In genomic region chr1:177809844-177810243, GRCh38 we compare ENCODE assay signal across 18 cellular contexts.
DNase-seq lines count a peak whose midpoint lies in the region; ATAC-seq, FAIRE-seq and TF ChIP-seq lines count a peak whose summit lies in the region.
"Had no signal": no experiment of that assay in that cellular context is flagged by ENCODE, and none has a peak within 500 bp of the region (broad histone marks: within the 10 kb centered on the region; RNA-seq: fewer than 3 reads in every experiment).

No MANE protein-coding gene starts in this region.

- no peaks in the 10 kb centered on the region for H3K36me3 ChIP-seq in GM12878 (ENCODE audit: control insufficient read depth in 2 of 2, insufficient read depth in 2 of 2, low read length in 1 of 2)
- no peaks in the 10 kb centered on the region for H3K36me3 ChIP-seq in gastrocnemius medialis
- H3K36me3 ChIP-seq: heart left ventricle, SJSA1 had no signal

- H3K9me3 ChIP-seq in GM12878 (replicated peaks; ENCODE audit: control insufficient read depth, insufficient read depth, low read length) (no peaks in the 10 kb centered on the region; the same call in 2 of the 3 replicates), gastrocnemius medialis (no peaks in the 10 kb centered on the region)
- H3K9me3 ChIP-seq: heart left ventricle, SJSA1 had no signal

- FAIRE-seq in GM12878 (lab: Jason Lieb, UNC), result no peak

- in situ Hi-C loops in GM12878 (cut with MboI) (no loop called here), gastrocnemius medialis (cut with MboI; ENCODE audit: low sequenced_read_pairs in 4 of 4) (no loop called here)

- H3K4me3 ChIP-seq in GM12878 (no peak overlapping the region), gastrocnemius medialis (no peak overlapping the region)
- H3K4me3 ChIP-seq: heart left ventricle, lung, SJSA1 had no signal

- no peak overlapping the region for H2AFZ ChIP-seq in GM12878 (ENCODE audit: control insufficient read depth, low read depth, low read length)

- H3K4me1 ChIP-seq in GM12878 (ENCODE audit: control insufficient read depth, insufficient read depth, low read length) (no peaks in the 10 kb centered on the region), gastrocnemius medialis (no peaks in the 10 kb centered on the region)
- H3K4me1 ChIP-seq: heart left ventricle, SJSA1 had no signal

- WGBS in GM12878 (ENCODE audit: insufficient coverage, insufficient replicate concordance, low lambda C conversion rate, missing lambda C conversion rate), result 16% methylated on average over 5 of the region's 5 CpGs

- ATAC-seq in GM21576 (IDR thresholded peaks at IDR 0.05; ENCODE audit: unreplicated experiment), result peak; percentile 59
- ATAC-seq in HG03342 (IDR thresholded peaks at IDR 0.05; ENCODE audit: unreplicated experiment), result peak; percentile 96
- peak; percentile 94 for ATAC-seq in GM12878
- no peak for ATAC-seq in gastrocnemius medialis
- ATAC-seq: activated CD4-positive, CD25-positive, alpha-beta regulatory T cell treated with anti-CD3 and anti-CD28 coated beads, Interleukin-2, amount 50 U/mL, for 24 hours; HCT116; heart left ventricle; stimulated activated naive CD8-positive, alpha-beta T cell treated with anti-CD3 and anti-CD28 coated beads, Interleukin-15, amount 100 ng/mL, for 72 hours had no signal

- POLR2A ChIA-PET in GM12878 (lab: Charles Lee), result interaction anchor here (0.6 to 2.4 kb wide), 3 partner anchors 15 to 57 kb away, joined by 6 to 13 read pairs (median 10); no protein-coding TSS in a partner anchor

- H3K4me2 ChIP-seq in GM12878 (ENCODE audit: control insufficient read depth, insufficient read depth), result no peak overlapping the region
- H3K4me2 ChIP-seq: KMS-11 had no signal

- SMC1A ChIA-PET in GM12878 (lab: Charles Lee; ENCODE audit: uncharacterized antibody, unreplicated experiment), result interaction anchor here (0.7 to 4.1 kb wide), 12 partner anchors 8 to 136 kb away, joined by 3 to 43 read pairs (median 5); no protein-coding TSS in a partner anchor

- DNase-seq in DMS153 (lab: John Stamatoyannopoulos, UW) (peak; percentile 29), DMS153 treated with DMSO at 0.1 percent for 48 hours (lab: John Stamatoyannopoulos, UW; ENCODE audit: unreplicated experiment) (no peak), GM12878 (ENCODE audit: low read depth, low spot score) (peak; percentile 38), D341Med (ENCODE audit: low spot score) (no peak), NCI-H774 (lab: John Stamatoyannopoulos, UW) (no peak), gastrocnemius medialis (no peak)
- DNase-seq: heart left ventricle; NCI-H446; stimulated activated CD4-positive, alpha-beta T cell treated with anti-CD3 and anti-CD28 coated beads, Interleukin-1b, Interleukin-23, amount 100 ng/mL, for 48 hours; stimulated activated naive CD8-positive, alpha-beta T cell treated with anti-CD3 and anti-CD28 coated beads, Interleukin-15, amount 100 ng/mL, for 72 hours had no signal

- no peaks in the 10 kb centered on the region for H3K79me2 ChIP-seq in GM12878 (ENCODE audit: control insufficient read depth, insufficient read depth, low read length)

- TF ChIP-seq CTCF in GM12878 (IDR thresholded peaks at IDR 0.05 in 2 of 3, conservative IDR thresholded peaks at IDR 0.05 in 1 of 3; ENCODE audit: control insufficient read depth in 2 of 3, extremely low read depth in 1 of 3, insufficient read depth in 1 of 3, low read depth in 3 of 3, low read length in 3 of 3), result no peak
- TF ChIP-seq CTCF in gastrocnemius medialis (IDR thresholded peaks at IDR 0.05 in 4 of 5, conservative IDR thresholded peaks at IDR 0.05 in 1 of 5), result no peak

- no peaks in the 10 kb centered on the region for H4K20me1 ChIP-seq in GM12878 (ENCODE audit: control insufficient read depth, insufficient read depth)

- H3K27ac ChIP-seq in GM12878 (ENCODE audit: control insufficient read depth, insufficient read depth), result no peak overlapping the region
- H3K27ac ChIP-seq in gastrocnemius medialis, result no peak overlapping the region
- H3K27ac ChIP-seq: 22Rv1, heart left ventricle, KMS-11, SJSA1 had no signal

- no peak for TF ChIP-seq EP300 in GM12878 (IDR thresholded peaks at IDR 0.05; ENCODE audit: borderline replicate concordance in 1 of 2, control insufficient read depth in 1 of 2, low read depth in 2 of 2, low read length in 2 of 2)

- CTCF ChIA-PET in GM12878 (lab: Yijun Ruan, JAX), result interaction anchor here (0.7 to 2.2 kb wide), 6 partner anchors 10 to 104 kb away, joined by 3 to 13 read pairs (median 3); no protein-coding TSS in a partner anchor

- intact Hi-C loops in GM12878 (cut with micrococcal nuclease; ENCODE audit: unreplicated experiment) (no loop called here), gastrocnemius medialis (cut with DNase I; ENCODE audit: low total_unique reads) (no loop called here)

- RAD21 ChIA-PET in GM12878 (lab: Charles Lee; ENCODE audit: unreplicated experiment), result interaction anchor here (0.9 to 2.8 kb wide), 9 partner anchors 8 to 98 kb away, joined by 3 to 25 read pairs (median 3); no protein-coding TSS in a partner anchor

- no peak overlapping the region for H3K9ac ChIP-seq in GM12878 (ENCODE audit: control insufficient read depth, insufficient read depth, low read length)
- H3K9ac ChIP-seq: KMS-11 had no signal

- no TSS peak for BruUV-seq in GM12878 (replicated peaks; lab: Mats Ljungman, UMichigan)

- no peak for TF ChIP-seq RAD21 in GM12878 (IDR thresholded peaks at IDR 0.05; ENCODE audit: insufficient read depth, low read depth, low read length)

- H3K27me3 ChIP-seq in GM12878 (replicated peaks in 1 of 2; ENCODE audit: control insufficient read depth in 2 of 2, insufficient read depth in 2 of 2, low read length in 1 of 2) (no peaks in the 10 kb centered on the region), gastrocnemius medialis (no peaks in the 10 kb centered on the region)
- H3K27me3 ChIP-seq: SJSA1 had no signal

- TF ChIP-seq POLR2A in GM12878 (IDR thresholded peaks at IDR 0.05; ENCODE audit: low read depth, low read length) (no peak), gastrocnemius medialis (IDR thresholded peaks at IDR 0.05) (no peak)

TF ChIP-seq in GM12878, 131 proteins besides CTCF, POLR2A, EP300 and RAD21 (continues in another document):
- TF ChIP-seq BACH1 (IDR thresholded peaks at IDR 0.05; ENCODE audit: borderline replicate concordance), result no peak
- TF ChIP-seq CBX3 (IDR thresholded peaks at IDR 0.05; ENCODE audit: borderline replicate concordance, low read depth), result no peak
- no peak for TF ChIP-seq TCF3 (IDR thresholded peaks at IDR 0.05; ENCODE audit: borderline replicate concordance, insufficient read depth, low read depth, low read length)
- TF ChIP-seq RB1 (IDR thresholded peaks at IDR 0.05; ENCODE audit: borderline replicate concordance), result no peak
- TF ChIP-seq SUPT20H (IDR thresholded peaks at IDR 0.05; ENCODE audit: borderline replicate concordance, control insufficient read depth, low read depth, low read length), result no peak
- no peak for TF ChIP-seq EZH2 (IDR thresholded peaks at IDR 0.05; ENCODE audit: borderline replicate concordance, control insufficient read depth, low read depth, low read length)
- TF ChIP-seq PAX5 (IDR thresholded peaks at IDR 0.05; ENCODE audit: borderline replicate concordance, low read depth, low read length), result no peak
- no peak for TF ChIP-seq NFXL1 (IDR thresholded peaks at IDR 0.05; ENCODE audit: borderline replicate concordance)
- no peak for TF ChIP-seq NR2C1 (IDR thresholded peaks at IDR 0.05)
- no peak for TF ChIP-seq FOXM1 (IDR thresholded peaks at IDR 0.05; ENCODE audit: low read depth, low read length)
- peak; percentile 54 for TF ChIP-seq IKZF1 (conservative IDR thresholded peaks at IDR 0.05)
- no peak for TF ChIP-seq STAT3 (IDR thresholded peaks at IDR 0.05; ENCODE audit: low read depth, low read length)
- TF ChIP-seq SUZ12 (IDR thresholded peaks at IDR 0.05; ENCODE audit: unreplicated experiment), result no peak
- no peak for TF ChIP-seq RELB (IDR thresholded peaks at IDR 0.05; ENCODE audit: low read depth)
- no peak for TF ChIP-seq ATF3 (IDR thresholded peaks at IDR 0.05; ENCODE audit: borderline replicate concordance, extremely low read depth, low read depth, low read length)
- no peak for TF ChIP-seq EED (IDR thresholded peaks at IDR 0.05; ENCODE audit: low read depth)
- no peak for TF ChIP-seq E2F8 (IDR thresholded peaks at IDR 0.05; ENCODE audit: low read depth, partially characterized antibody)

Comparison
In these comparisons a context has a peak if more than half of its experiments do, and no peak if none do; other contexts are left out.
1. DNase-seq: peak in DMS153 (single experiment) and GM12878 (single experiment); none in DMS153 treated with DMSO at 0.1 percent for 48 hours (single experiment), D341Med (single experiment), NCI-H774 (single experiment) and gastrocnemius medialis (0 of 2).
2. ATAC-seq: peak in GM21576 (single experiment), HG03342 (single experiment) and GM12878 (single experiment); none in gastrocnemius medialis (0 of 2).